23 cellular contexts compared by ENCODE assay signal in genomic region chr10:85080934-85081333, GRCh38.
"Had no signal": no experiment of that assay in that cellular context is flagged by ENCODE, and none has a peak within 500 bp of the region (broad histone marks: within the 10 kb centered on the region; RNA-seq: fewer than 3 reads in every experiment).

No MANE protein-coding gene starts in this region.

- ATAC-seq: effector memory CD8-positive, alpha-beta T cell; mucosa of descending colon; natural killer cell treated with Interleukin-12 subunit alpha and Interleukin-12 subunit beta and Interleukin-15 and Interleukin-18, amount 100 ng/mL, for 72 hours; pancreas; stimulated activated naive B cell treated with anti-CD40 and anti-IgM and Interleukin-4, amounts not matched to agents 10 μg/mL and 1 μg/mL and 100 μg/mL, for 72 hours had no signal

- H3K9me3 ChIP-seq: mucosa of descending colon, neutrophil, pancreas, thoracic aorta, tibial nerve, upper lobe of left lung had no signal

- H3K36me3 Mint-ChIP-seq: immature natural killer cell; mesothelial cell of epicardium; naive B cell; natural killer cell treated with Interleukin-12 subunit alpha and Interleukin-12 subunit beta and Interleukin-15 and Interleukin-18, amount 100 ng/mL, for 72 hours; stimulated activated naive B cell treated with anti-CD40 and anti-IgM and Interleukin-4, amounts not matched to agents 10 μg/mL and 1 μg/mL and 100 μg/mL, for 72 hours had no signal

- H3K27ac ChIP-seq: neutrophil, pancreas, thoracic aorta, tibial nerve, upper lobe of left lung had no signal

- H3K4me3 ChIP-seq: mucosa of descending colon, pancreas, thoracic aorta, tibial nerve, upper lobe of left lung had no signal

- DNase-seq: cortex of kidney; effector memory CD8-positive, alpha-beta T cell; hypothalamus; immature natural killer cell; islet precursor cell; mesenchymal stem cell; mucosa of descending colon; naive B cell; pancreas; small intestine; stimulated activated CD4-positive, alpha-beta T cell treated with anti-CD3 and anti-CD28 coated beads, Interleukin-15, amount 100 ng/mL, for 24 hours; stimulated activated CD4-positive, alpha-beta T cell treated with anti-CD3 and anti-CD28 coated beads, Interleukin-2, amount 100 ng/mL, for 48 hours; stimulated activated naive B cell treated with anti-CD40 and anti-IgM and Interleukin-4, amounts not matched to agents 10 μg/mL and 1 μg/mL and 100 μg/mL, for 72 hours; upper lobe of left lung had no signal

- FAIRE-seq: frontal cortex, pancreas, small intestine, urothelium cell line had no signal

- H3K27ac Mint-ChIP-seq: effector memory CD8-positive, alpha-beta T cell; immature natural killer cell; mesothelial cell of epicardium; naive B cell; natural killer cell treated with Interleukin-12 subunit alpha and Interleukin-12 subunit beta and Interleukin-15 and Interleukin-18, amount 100 ng/mL, for 72 hours; stimulated activated naive B cell treated with anti-CD40 and anti-IgM and Interleukin-4, amounts not matched to agents 10 μg/mL and 1 μg/mL and 100 μg/mL, for 72 hours; stimulated activated naive CD8-positive, alpha-beta T cell treated with anti-CD3 and anti-CD28 coated beads, Interleukin-15, Interleukin-2, amounts not matched to agents 100 ng/mL and 50 ng/mL, for 24 hours had no signal

- H3K4me1 ChIP-seq: pancreas, tibial nerve, upper lobe of left lung had no signal

- H3K27me3 Mint-ChIP-seq: effector memory CD8-positive, alpha-beta T cell; naive B cell; natural killer cell treated with Interleukin-12 subunit alpha and Interleukin-12 subunit beta and Interleukin-15 and Interleukin-18, amount 100 ng/mL, for 72 hours; stimulated activated naive B cell treated with anti-CD40 and anti-IgM and Interleukin-4, amounts not matched to agents 10 μg/mL and 1 μg/mL and 100 μg/mL, for 72 hours; stimulated activated naive CD8-positive, alpha-beta T cell treated with anti-CD3 and anti-CD28 coated beads, Interleukin-15, Interleukin-2, amounts not matched to agents 100 ng/mL and 50 ng/mL, for 24 hours had no signal

- H3K4me1 Mint-ChIP-seq: immature natural killer cell; mesothelial cell of epicardium; naive B cell; neural crest cell; stimulated activated naive B cell treated with anti-CD40 and anti-IgM and Interleukin-4, amounts not matched to agents 10 μg/mL and 1 μg/mL and 100 μg/mL, for 72 hours had no signal

- H3K36me3 ChIP-seq: neutrophil, pancreas, thoracic aorta, tibial nerve, upper lobe of left lung had no signal

- H3K4me3 Mint-ChIP-seq: effector memory CD8-positive, alpha-beta T cell; immature natural killer cell; mesothelial cell of epicardium; naive B cell; natural killer cell treated with Interleukin-12 subunit alpha and Interleukin-12 subunit beta and Interleukin-15 and Interleukin-18, amount 100 ng/mL, for 72 hours; neural crest cell; stimulated activated naive B cell treated with anti-CD40 and anti-IgM and Interleukin-4, amounts not matched to agents 10 μg/mL and 1 μg/mL and 100 μg/mL, for 72 hours; stimulated activated naive CD8-positive, alpha-beta T cell treated with anti-CD3 and anti-CD28 coated beads, Interleukin-15, Interleukin-2, amounts not matched to agents 100 ng/mL and 50 ng/mL, for 24 hours had no signal

- H3K27me3 ChIP-seq: neutrophil, tibial nerve, upper lobe of left lung had no signal
